In genomic region chr15:86347245-86347644, GRCh38 we compare ENCODE assay signal across 21 cellular contexts.
"Had no signal": no experiment of that assay in that cellular context is flagged by ENCODE, and none has a peak within 500 bp of the region (broad histone marks: within the 10 kb centered on the region; RNA-seq: fewer than 3 reads in every experiment).

No MANE protein-coding gene starts in this region.

- H3K27ac ChIP-seq: adrenal gland, heart right ventricle, left ventricle myocardium inferior, spleen, tibial nerve had no signal

- H3K27me3 ChIP-seq: adrenal gland, spleen, tibial nerve had no signal

- H3K9me3 ChIP-seq: adrenal gland, left ventricle myocardium inferior, spleen, tibial nerve had no signal

- H3K4me1 ChIP-seq: adrenal gland, heart right ventricle, left ventricle myocardium inferior, spleen, tibial nerve had no signal

- H3K36me3 ChIP-seq: adrenal gland, heart right ventricle, left ventricle myocardium inferior, spleen, tibial nerve had no signal

- DNase-seq: activated CD4-positive, alpha-beta memory T cell treated with anti-CD3 and anti-CD28 coated beads for 36 hours; activated CD4-positive, alpha-beta T cell treated with anti-CD3 and anti-CD28 coated beads, Interleukin-2, amount 10 ng/mL, durations not matched to agents 24 days and 14 days; activated CD4-positive, CD25-positive, alpha-beta regulatory T cell treated with anti-CD3 and anti-CD28 coated beads, Interleukin-2, amount 50 U/mL, for 72 hours; activated CD8-positive, alpha-beta memory T cell treated with anti-CD3 and anti-CD28 coated beads, Interleukin-2, amount 50 U/mL, for 4 hours; activated effector memory CD4-positive, alpha-beta T cell treated with anti-CD3 and anti-CD28 coated beads, Interleukin-2, amount 50 U/mL, for 16 hours; activated naive CD4-positive, alpha-beta T cell treated with anti-CD3 and anti-CD28 coated beads for 36 hours; activated naive CD8-positive, alpha-beta T cell treated with anti-CD3 and anti-CD28 coated beads for 36 hours; activated T-cell treated with anti-CD3 and anti-CD28 coated beads, Interleukin-2, amount 50 U/mL, for 1 hour; adrenal gland; aorta; caudate nucleus; heart right ventricle; left ventricle myocardium inferior; posterior cingulate gyrus; right cardiac atrium; spleen; stimulated activated CD4-positive, alpha-beta T cell treated with anti-CD3 and anti-CD28 coated beads, Interleukin-2, amount 100 ng/mL, for 48 hours; stimulated activated naive CD4-positive, alpha-beta T cell treated with Interleukin-2 at 50 U/mL for 16 hours; T-helper 2 cell had no signal

- ATAC-seq: heart right ventricle, right cardiac atrium had no signal

- H3K4me3 ChIP-seq: adrenal gland, heart right ventricle, left ventricle myocardium inferior, lung, spleen, tibial nerve had no signal
